8 cellular contexts compared by ENCODE assay signal in the genomic region with DNA sequence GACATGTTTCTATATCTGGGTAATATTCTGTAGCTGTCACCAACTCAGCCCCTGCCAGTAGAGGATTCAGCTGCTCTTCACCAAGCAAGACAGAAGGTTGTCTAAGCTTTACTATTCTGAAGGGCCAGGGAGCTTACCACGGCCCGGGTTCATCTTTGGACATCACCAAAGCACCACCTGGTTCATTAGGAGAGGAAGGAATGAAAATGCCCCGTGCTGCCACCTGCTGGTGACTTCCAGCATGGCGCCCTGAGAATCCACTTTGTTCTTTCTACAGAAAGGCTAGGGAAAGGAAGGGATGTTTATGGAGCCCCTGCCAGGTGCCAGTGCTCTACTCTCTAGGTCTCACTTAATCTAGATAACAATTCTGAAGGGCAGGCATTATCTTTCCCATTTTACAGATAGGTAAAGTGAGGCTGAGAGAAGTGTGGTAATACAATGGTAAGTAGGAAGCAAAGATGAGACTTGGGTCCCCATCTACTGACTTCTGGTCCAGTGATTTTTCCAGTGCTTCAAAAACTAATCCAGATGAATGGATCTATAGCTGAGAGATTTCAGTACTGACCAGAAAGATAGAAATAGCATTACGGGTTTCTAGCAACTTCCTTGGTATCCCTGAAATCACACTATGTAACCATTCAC.
A peak's percentile ranks its signal among the peaks of the same experiment; 100 is the strongest.
DNase-seq lines count a peak whose midpoint lies in the region; ATAC-seq and TF ChIP-seq lines count a peak whose summit lies in the region.

No MANE protein-coding gene starts in this region.

- H3K27me3 ChIP-seq in MM.1S (replicated peaks; ENCODE audit: insufficient read depth, low read length) (no peaks in the 10 kb centered on the region), brain microvascular endothelial cell (replicated peaks) (no peaks in the 10 kb centered on the region)

- no peaks in the 10 kb centered on the region for H3K79me2 ChIP-seq in MM.1S (ENCODE audit: low read length)

- peak; percentile 9 for DNase-seq in GDM1 (lab: John Stamatoyannopoulos, UW)
- DNase-seq in MM.1S: peak; percentile 39
- DNase-seq in T1000 (lab: John Stamatoyannopoulos, UW): peak; percentile 25
- peak; percentile 38 for DNase-seq in brain microvascular endothelial cell
- DNase-seq in kidney tubule cell (ENCODE audit: low spot score): peak; percentile 58
- peak; percentile 35 for DNase-seq in stimulated activated CD4-positive, alpha-beta T cell treated with anti-CD3 and anti-CD28 coated beads, Interleukin-4, amount 100 ng/mL, for 24 hours
- no peak for DNase-seq in putamen (ENCODE audit: low spot score)

- no peaks in the 10 kb centered on the region for H3K4me1 ChIP-seq in MM.1S (ENCODE audit: low read length)

- H3K9ac ChIP-seq in MM.1S (ENCODE audit: low read length): no peak overlapping the region

- H3K36me3 ChIP-seq in MM.1S (replicated peaks; ENCODE audit: insufficient read depth, low read length) (no peaks in the 10 kb centered on the region), brain microvascular endothelial cell (replicated peaks) (no peaks in the 10 kb centered on the region)

- in situ Hi-C loops in brain microvascular endothelial cell (cut with HindIII; ENCODE audit: low pct_ligation_motif_present, low sequenced_read_pairs): no loop called here

- H2AFZ ChIP-seq in MM.1S (ENCODE audit: low read length): no peak overlapping the region

- H3K9me3 ChIP-seq in MM.1S (replicated peaks; ENCODE audit: insufficient read depth, low read length): no peaks in the 10 kb centered on the region

- H3K4me3 ChIP-seq in MM.1S (ENCODE audit: low read length) (no peak overlapping the region), brain microvascular endothelial cell (ENCODE audit: low read depth, low read length) (no peak overlapping the region)

- no peak overlapping the region for H3K4me2 ChIP-seq in MM.1S (ENCODE audit: low read depth, low read length)

- H4K20me1 ChIP-seq in MM.1S (ENCODE audit: insufficient read depth, low read length): no peaks in the 10 kb centered on the region

- peak; percentile 91 for TF ChIP-seq CTCF in MM.1S (IDR thresholded peaks at IDR 0.05; ENCODE audit: low read length)
- peak; percentile 95 for TF ChIP-seq CTCF in brain microvascular endothelial cell (IDR thresholded peaks at IDR 0.05; ENCODE audit: low read depth, low read length, missing control alignments)

- ATAC-seq in GM21737 (IDR thresholded peaks at IDR 0.05; ENCODE audit: unreplicated experiment): peak; percentile 53

- H3K27ac ChIP-seq in MM.1S (ENCODE audit: low read length) (no peak overlapping the region), brain microvascular endothelial cell (no peak overlapping the region)

- no peaks in the 10 kb centered on the region for H3F3A ChIP-seq in MM.1S (ENCODE audit: insufficient read depth, low read length)

- H3K9me2 ChIP-seq in MM.1S (replicated peaks; ENCODE audit: insufficient read depth, low read length): no peaks in the 10 kb centered on the region
